Comparison of ENCODE assay signal across 17 cellular contexts in genomic region chrX:50996930-50997329, GRCh38.
"Had no signal": no experiment of that assay in that cellular context is flagged by ENCODE, and none has a peak within 500 bp of the region (broad histone marks: within the 10 kb centered on the region; RNA-seq: fewer than 3 reads in every experiment).

No MANE protein-coding gene starts in this region.

- ATAC-seq: activated CD4-positive, alpha-beta T cell treated with anti-CD3 and anti-CD28 coated beads for 36 hours; activated CD8-positive, alpha-beta memory T cell treated with anti-CD3 and anti-CD28 coated beads, Interleukin-2, amount 10 ng/mL, durations not matched to agents 7 days and 5 days; gastroesophageal sphincter; heart right ventricle; natural killer cell treated with Interleukin-12 subunit alpha and Interleukin-12 subunit beta and Interleukin-15 and Interleukin-18, amount 100 ng/mL, for 72 hours; stimulated activated memory B cell treated with anti-CD40 and anti-IgM and Interleukin-4, amounts not matched to agents 10 μg/mL and 1 μg/mL and 100 μg/mL, for 72 hours had no signal

- H3K9me3 ChIP-seq: gastroesophageal sphincter, heart right ventricle, thyroid gland had no signal

- H3K36me3 ChIP-seq: cardiac muscle cell, gastroesophageal sphincter, heart right ventricle, thyroid gland had no signal

- H3K4me3 ChIP-seq: cardiac muscle cell, gastroesophageal sphincter, heart right ventricle, thyroid gland had no signal

- H3K9me3 Mint-ChIP-seq: activated CD4-positive, alpha-beta memory T cell treated with anti-CD3 and anti-CD28 coated beads for 36 hours; activated naive CD4-positive, alpha-beta T cell treated with anti-CD3 and anti-CD28 coated beads, Interleukin-2, amount 10 ng/mL, durations not matched to agents 7 days and 5 days; activated T-helper 2 cell treated with anti-CD3 and anti-CD28 coated beads, Interferon-gamma antibody, Interleukin-2, Interleukin-4, amounts not matched to agents 10 μg/mL and 5 μg/mL and 100 μg/mL, durations not matched to agents 14 hours and 24 hours and 36 hours; natural killer cell treated with Interleukin-12 subunit alpha and Interleukin-12 subunit beta and Interleukin-15 and Interleukin-18, amount 100 ng/mL, for 72 hours; stimulated activated memory B cell treated with anti-CD40 and anti-IgM and Interleukin-4, amounts not matched to agents 10 μg/mL and 1 μg/mL and 100 μg/mL, for 72 hours had no signal

- DNase-seq: activated CD4-positive, alpha-beta memory T cell treated with anti-CD3 and anti-CD28 coated beads for 36 hours; activated CD4-positive, alpha-beta T cell treated with anti-CD3 and anti-CD28 coated beads for 36 hours; activated CD8-positive, alpha-beta memory T cell treated with anti-CD3 and anti-CD28 coated beads, Interleukin-2, amount 10 ng/mL, durations not matched to agents 7 days and 5 days; activated naive CD4-positive, alpha-beta T cell treated with anti-CD3 and anti-CD28 coated beads, Interleukin-2, amount 10 ng/mL, durations not matched to agents 7 days and 5 days; activated T-cell treated with anti-CD3 and anti-CD28 coated beads, Interleukin-2, amount 50 U/mL, for 1 hour; erythroblast; heart right ventricle; islet precursor cell; occipital lobe; stimulated activated CD4-positive, alpha-beta T cell treated with anti-CD3 and anti-CD28 coated beads, Interleukin-2, amount 100 ng/mL, for 48 hours; T1000; thyroid gland had no signal

- H3K27me3 Mint-ChIP-seq: activated CD4-positive, alpha-beta memory T cell treated with anti-CD3 and anti-CD28 coated beads for 36 hours; activated CD8-positive, alpha-beta memory T cell treated with anti-CD3 and anti-CD28 coated beads, Interleukin-2, amount 10 ng/mL, durations not matched to agents 7 days and 5 days; activated naive CD4-positive, alpha-beta T cell treated with anti-CD3 and anti-CD28 coated beads, Interleukin-2, amount 10 ng/mL, durations not matched to agents 7 days and 5 days; stimulated activated memory B cell treated with anti-CD40 and anti-IgM and Interleukin-4, amounts not matched to agents 10 μg/mL and 1 μg/mL and 100 μg/mL, for 72 hours had no signal

- H3K36me3 Mint-ChIP-seq: activated CD4-positive, alpha-beta memory T cell treated with anti-CD3 and anti-CD28 coated beads for 36 hours; activated CD8-positive, alpha-beta memory T cell treated with anti-CD3 and anti-CD28 coated beads, Interleukin-2, amount 10 ng/mL, durations not matched to agents 7 days and 5 days; activated naive CD4-positive, alpha-beta T cell treated with anti-CD3 and anti-CD28 coated beads, Interleukin-2, amount 10 ng/mL, durations not matched to agents 7 days and 5 days; natural killer cell treated with Interleukin-12 subunit alpha and Interleukin-12 subunit beta and Interleukin-15 and Interleukin-18, amount 100 ng/mL, for 72 hours; stimulated activated memory B cell treated with anti-CD40 and anti-IgM and Interleukin-4, amounts not matched to agents 10 μg/mL and 1 μg/mL and 100 μg/mL, for 72 hours had no signal

- H3K4me1 Mint-ChIP-seq: activated CD4-positive, alpha-beta T cell treated with anti-CD3 and anti-CD28 coated beads for 36 hours; activated CD8-positive, alpha-beta memory T cell treated with anti-CD3 and anti-CD28 coated beads, Interleukin-2, amount 10 ng/mL, durations not matched to agents 7 days and 5 days; activated naive CD4-positive, alpha-beta T cell treated with anti-CD3 and anti-CD28 coated beads, Interleukin-2, amount 10 ng/mL, durations not matched to agents 7 days and 5 days; stimulated activated memory B cell treated with anti-CD40 and anti-IgM and Interleukin-4, amounts not matched to agents 10 μg/mL and 1 μg/mL and 100 μg/mL, for 72 hours had no signal

- H3K27ac Mint-ChIP-seq: activated CD4-positive, alpha-beta memory T cell treated with anti-CD3 and anti-CD28 coated beads for 36 hours; activated CD4-positive, alpha-beta T cell treated with anti-CD3 and anti-CD28 coated beads for 36 hours; activated CD8-positive, alpha-beta memory T cell treated with anti-CD3 and anti-CD28 coated beads, Interleukin-2, amount 10 ng/mL, durations not matched to agents 7 days and 5 days; activated naive CD4-positive, alpha-beta T cell treated with anti-CD3 and anti-CD28 coated beads, Interleukin-2, amount 10 ng/mL, durations not matched to agents 7 days and 5 days; activated T-helper 2 cell treated with anti-CD3 and anti-CD28 coated beads, Interferon-gamma antibody, Interleukin-2, Interleukin-4, amounts not matched to agents 10 μg/mL and 5 μg/mL and 100 μg/mL, durations not matched to agents 14 hours and 24 hours and 36 hours; natural killer cell treated with Interleukin-12 subunit alpha and Interleukin-12 subunit beta and Interleukin-15 and Interleukin-18, amount 100 ng/mL, for 72 hours; stimulated activated memory B cell treated with anti-CD40 and anti-IgM and Interleukin-4, amounts not matched to agents 10 μg/mL and 1 μg/mL and 100 μg/mL, for 72 hours had no signal

- H3K4me1 ChIP-seq: gastroesophageal sphincter, heart right ventricle, thyroid gland had no signal

- H3K27me3 ChIP-seq: cardiac muscle cell, gastroesophageal sphincter, thyroid gland had no signal

- H3K27ac ChIP-seq: cardiac muscle cell, gastroesophageal sphincter, heart right ventricle, thyroid gland had no signal

- H3K4me3 Mint-ChIP-seq: activated CD4-positive, alpha-beta memory T cell treated with anti-CD3 and anti-CD28 coated beads for 36 hours; activated CD4-positive, alpha-beta T cell treated with anti-CD3 and anti-CD28 coated beads for 36 hours; activated CD8-positive, alpha-beta memory T cell treated with anti-CD3 and anti-CD28 coated beads, Interleukin-2, amount 10 ng/mL, durations not matched to agents 7 days and 5 days; activated naive CD4-positive, alpha-beta T cell treated with anti-CD3 and anti-CD28 coated beads, Interleukin-2, amount 10 ng/mL, durations not matched to agents 7 days and 5 days; natural killer cell treated with Interleukin-12 subunit alpha and Interleukin-12 subunit beta and Interleukin-15 and Interleukin-18, amount 100 ng/mL, for 72 hours; stimulated activated memory B cell treated with anti-CD40 and anti-IgM and Interleukin-4, amounts not matched to agents 10 μg/mL and 1 μg/mL and 100 μg/mL, for 72 hours had no signal
